In the genomic region with DNA sequence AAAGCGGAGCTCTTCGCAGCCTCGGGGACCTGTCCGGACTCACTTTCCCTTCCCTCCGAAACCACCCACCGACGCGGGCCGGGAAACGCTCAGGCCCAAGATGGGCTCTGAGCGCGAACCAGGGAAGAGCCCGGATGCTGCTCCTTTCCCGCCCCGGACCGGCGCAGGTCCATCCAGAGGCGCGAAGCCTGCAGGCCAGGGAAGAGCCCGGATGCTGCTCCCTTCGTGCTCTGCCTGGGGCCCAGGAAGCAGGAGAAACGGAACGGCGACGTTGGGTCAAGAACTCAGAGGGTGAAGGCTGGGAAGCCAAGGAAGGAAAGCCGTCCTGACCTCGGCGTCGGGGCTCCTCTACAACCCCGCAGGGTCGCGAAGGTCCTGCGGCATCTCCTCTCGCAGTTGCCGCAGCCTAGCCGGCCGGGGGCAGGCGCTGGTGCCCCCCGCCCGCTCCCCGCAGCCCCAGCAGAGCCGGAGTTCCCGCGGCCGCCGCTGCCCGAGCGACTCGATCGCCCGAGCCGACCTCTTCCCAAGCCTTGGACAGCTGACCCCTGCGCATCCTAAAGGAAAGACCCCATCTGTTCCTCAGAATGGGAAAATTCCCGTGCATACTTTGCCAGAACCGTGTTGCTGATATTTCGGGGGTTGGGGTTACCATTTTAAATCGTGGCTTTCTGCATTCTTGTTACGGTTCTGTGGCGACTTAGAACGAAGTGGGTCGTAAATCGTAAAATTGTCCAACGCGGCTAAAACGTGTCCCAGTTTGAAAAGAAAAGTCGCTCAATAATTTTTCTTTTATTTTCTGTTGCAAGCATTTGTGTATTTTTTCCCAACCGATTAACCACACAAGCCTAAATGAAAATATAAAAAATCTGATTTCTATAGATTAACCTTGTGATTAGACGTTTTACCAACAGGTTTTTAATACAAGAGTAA, we compare ENCODE assay signal across 1 cellular context.
TF ChIP-seq lines count a peak whose summit lies in the region.

No MANE protein-coding gene starts in this region.

TF ChIP-seq in IMR-90, 13 proteins besides CTCF, POLR2A, EP300 and RAD21:
- no peak for TF ChIP-seq NFE2L2 (IDR thresholded peaks at IDR 0.05; ENCODE audit: low read depth, low read length)
- no peak for TF ChIP-seq FOS (IDR thresholded peaks at IDR 0.05; ENCODE audit: low read depth, low read length)
- no peak for TF ChIP-seq BHLHE40 (IDR thresholded peaks at IDR 0.05; ENCODE audit: low read depth, low read length)
- TF ChIP-seq, protein P1, sequence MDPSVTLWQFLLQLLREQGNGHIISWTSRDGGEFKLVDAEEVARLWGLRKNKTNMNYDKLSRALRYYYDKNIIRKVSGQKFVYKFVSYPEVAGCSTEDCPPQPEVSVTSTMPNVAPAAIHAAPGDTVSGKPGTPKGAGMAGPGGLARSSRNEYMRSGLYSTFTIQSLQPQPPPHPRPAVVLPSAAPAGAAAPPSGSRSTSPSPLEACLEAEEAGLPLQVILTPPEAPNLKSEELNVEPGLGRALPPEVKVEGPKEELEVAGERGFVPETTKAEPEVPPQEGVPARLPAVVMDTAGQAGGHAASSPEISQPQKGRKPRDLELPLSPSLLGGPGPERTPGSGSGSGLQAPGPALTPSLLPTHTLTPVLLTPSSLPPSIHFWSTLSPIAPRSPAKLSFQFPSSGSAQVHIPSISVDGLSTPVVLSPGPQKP (IDR thresholded peaks at IDR 0.05; ENCODE audit: borderline replicate concordance, low read depth, low read length), result no peak
- TF ChIP-seq RCOR1 (IDR thresholded peaks at IDR 0.05; ENCODE audit: insufficient replicate concordance, low read length), result no peak
- no peak for TF ChIP-seq MAFK (IDR thresholded peaks at IDR 0.05; ENCODE audit: low read depth, low read length)
- TF ChIP-seq, protein P2, sequence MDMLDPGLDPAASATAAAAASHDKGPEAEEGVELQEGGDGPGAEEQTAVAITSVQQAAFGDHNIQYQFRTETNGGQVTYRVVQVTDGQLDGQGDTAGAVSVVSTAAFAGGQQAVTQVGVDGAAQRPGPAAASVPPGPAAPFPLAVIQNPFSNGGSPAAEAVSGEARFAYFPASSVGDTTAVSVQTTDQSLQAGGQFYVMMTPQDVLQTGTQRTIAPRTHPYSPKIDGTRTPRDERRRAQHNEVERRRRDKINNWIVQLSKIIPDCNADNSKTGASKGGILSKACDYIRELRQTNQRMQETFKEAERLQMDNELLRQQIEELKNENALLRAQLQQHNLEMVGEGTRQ (IDR thresholded peaks at IDR 0.05; ENCODE audit: low read depth, low read length), result no peak
- TF ChIP-seq MAZ (IDR thresholded peaks at IDR 0.05; ENCODE audit: borderline replicate concordance, low read depth, low read length), result no peak
- TF ChIP-seq CEBPB (IDR thresholded peaks at IDR 0.05; ENCODE audit: low read depth, low read length), result no peak
- TF ChIP-seq CHD1 (IDR thresholded peaks at IDR 0.05; ENCODE audit: low read depth, low read length), result no peak
- TF ChIP-seq RFX5 (IDR thresholded peaks at IDR 0.05; ENCODE audit: low read depth, low read length), result no peak
- TF ChIP-seq MXI1 (IDR thresholded peaks at IDR 0.05; ENCODE audit: borderline replicate concordance, low read depth, low read length), result no peak
- no peak for TF ChIP-seq SMC3 (IDR thresholded peaks at IDR 0.05; ENCODE audit: low read depth, low read length)
